In genomic region chr14:24648361-24648760, GRCh38 we compare ENCODE assay signal across 7 cellular contexts. TPM values are rescaled to one million over a fixed set of nuclear protein-coding genes. Genes with fewer than 3 reads are reported as not detected.
"Had no signal": no experiment of that assay in that cellular context is flagged by ENCODE, and none has a peak within 500 bp of the region (broad histone marks: within the 10 kb centered on the region; RNA-seq: fewer than 3 reads in every experiment).

No MANE protein-coding gene starts in this region.

RNA-seq across cellular contexts. Expression of gene GZMB, which starts 14.4 kb away (rescaled TPM):
- total RNA-seq: ascending aorta, astrocyte, body of pancreas, bronchial epithelial cell, cardiac muscle cell, cerebellum, chondrocyte had no signal
- polyA plus RNA-seq: cardiac muscle cell had no signal

RNA-seq across cellular contexts. Expression of gene GZMH, which starts 38.9 kb away (rescaled TPM):
- total RNA-seq: astrocyte, body of pancreas, bronchial epithelial cell, cardiac muscle cell, cerebellum, chondrocyte had no signal
- polyA plus RNA-seq: cardiac muscle cell had no signal
